In genomic region chr7:20797174-20798080, GRCh38 we compare ENCODE assay signal across 8 cellular contexts. TPM values are rescaled to one million over a fixed set of nuclear protein-coding genes. Genes with fewer than 3 reads are reported as not detected.
DNase-seq lines count a peak whose midpoint lies in the region; ATAC-seq and TF ChIP-seq lines count a peak whose summit lies in the region.

No MANE protein-coding gene starts in this region.

- TF ChIP-seq CTCF in GM06990 (IDR thresholded peaks at IDR 0.05; ENCODE audit: insufficient read depth, low read length, poor library complexity, severe bottlenecking) (no peak), epithelial cell of esophagus (IDR thresholded peaks at IDR 0.05; ENCODE audit: insufficient read depth, low read depth, low read length, missing control alignments) (no peak), ovary (IDR thresholded peaks at IDR 0.05) (no peak)

- H3K36me3 ChIP-seq in GM06990 (ENCODE audit: control insufficient read depth, insufficient read depth, low read length), result no peaks in the 10 kb centered on the region
- H3K36me3 ChIP-seq in HUES48 (ENCODE audit: control insufficient read depth, insufficient read depth, low read length), result no peaks in the 10 kb centered on the region
- H3K36me3 ChIP-seq in SK-N-MC (ENCODE audit: insufficient read depth, low read length), result no peaks in the 10 kb centered on the region
- H3K36me3 ChIP-seq in ovary, result no peaks in the 10 kb centered on the region

- H3K9ac ChIP-seq in HUES48 (ENCODE audit: low read depth, low read length), result peak overlapping the region; percentile 0; the same call in 1 of the 2 replicates
- no peak overlapping the region for H3K9ac ChIP-seq in SK-N-MC (ENCODE audit: insufficient read length)

- H3K27ac ChIP-seq in HUES48 (ENCODE audit: low read depth, low read length) (no peak overlapping the region), SK-N-MC (no peak overlapping the region), ovary (no peak overlapping the region)

- peak; percentile 70 for ATAC-seq in GM21526 (IDR thresholded peaks at IDR 0.05; ENCODE audit: low FRiP score, unreplicated experiment)

- H3K4me3 ChIP-seq in GM06990 (replicated peaks; ENCODE audit: low read depth, low read length) (peak overlapping the region; percentile 71), HUES48 (ENCODE audit: low read depth, low read length) (peak overlapping the region; percentile 65), SK-N-MC (peak overlapping the region; percentile 76), epithelial cell of esophagus (ENCODE audit: low read length) (peak overlapping the region; percentile 39), ovary (peak overlapping the region; percentile 39)

- no peak for DNase-seq in GM06990 (ENCODE audit: extremely low read depth, insufficient read length)
- no peak for DNase-seq in SK-N-MC (ENCODE audit: low read depth, low spot score)
- no peak for DNase-seq in epithelial cell of esophagus (ENCODE audit: low read depth)
- DNase-seq in ovary, result no peak
- DNase-seq in cerebellum (ENCODE audit: low spot score), result no peak
- no peak for DNase-seq in stimulated activated naive CD4-positive, alpha-beta T cell treated with Interleukin-2 at 50 U/mL for 16 hours (lab: John Stamatoyannopoulos, UW)

- no peak for TF ChIP-seq EP300 in ovary (IDR thresholded peaks at IDR 0.05)

- no peaks in the 10 kb centered on the region for H3K9me3 ChIP-seq in HUES48 (ENCODE audit: control insufficient read depth, insufficient read depth, low read length)
- no peaks in the 10 kb centered on the region for H3K9me3 ChIP-seq in SK-N-MC (ENCODE audit: low read depth, low read length)
- peaks cover 0 to 4% of the 10 kb centered on the region in 2 donors for H3K9me3 ChIP-seq in ovary

- intact Hi-C loops in ovary (cut with DNase I), result no loop called here

- H3K27me3 ChIP-seq in GM06990 (replicated peaks; ENCODE audit: control insufficient read depth, insufficient read depth, low read length) (peaks cover 3% of the 10 kb centered on the region), HUES48 (ENCODE audit: control insufficient read depth, insufficient read depth, low read length) (peaks cover 46% of the 10 kb centered on the region), ovary (no peaks in the 10 kb centered on the region)

- peaks cover 70% of the 10 kb centered on the region for H3K4me1 ChIP-seq in HUES48 (ENCODE audit: control insufficient read depth, insufficient read depth, low read length)
- peaks cover 4% of the 10 kb centered on the region for H3K4me1 ChIP-seq in ovary (ENCODE audit: insufficient read depth)

- 2 to 4% (median 4%) methylated on average over 47 to 58 of the region's 58 CpGs for WGBS in ovary, 3 donors

- no peak for TF ChIP-seq POLR2A in ovary (IDR thresholded peaks at IDR 0.05)

RNA-seq across cellular contexts. Expression of gene SP8, which starts 10.7 kb away (rescaled TPM):
- under 1 TPM in 1 of 7 donors, not detected in 6; 0.18 TPM for total RNA-seq in ovary
- not detected for polyA plus RNA-seq in ovary
- total RNA-seq in cerebellum, result 0.18 TPM
